Comparison of ENCODE assay signal across 12 cellular contexts in the genomic region with DNA sequence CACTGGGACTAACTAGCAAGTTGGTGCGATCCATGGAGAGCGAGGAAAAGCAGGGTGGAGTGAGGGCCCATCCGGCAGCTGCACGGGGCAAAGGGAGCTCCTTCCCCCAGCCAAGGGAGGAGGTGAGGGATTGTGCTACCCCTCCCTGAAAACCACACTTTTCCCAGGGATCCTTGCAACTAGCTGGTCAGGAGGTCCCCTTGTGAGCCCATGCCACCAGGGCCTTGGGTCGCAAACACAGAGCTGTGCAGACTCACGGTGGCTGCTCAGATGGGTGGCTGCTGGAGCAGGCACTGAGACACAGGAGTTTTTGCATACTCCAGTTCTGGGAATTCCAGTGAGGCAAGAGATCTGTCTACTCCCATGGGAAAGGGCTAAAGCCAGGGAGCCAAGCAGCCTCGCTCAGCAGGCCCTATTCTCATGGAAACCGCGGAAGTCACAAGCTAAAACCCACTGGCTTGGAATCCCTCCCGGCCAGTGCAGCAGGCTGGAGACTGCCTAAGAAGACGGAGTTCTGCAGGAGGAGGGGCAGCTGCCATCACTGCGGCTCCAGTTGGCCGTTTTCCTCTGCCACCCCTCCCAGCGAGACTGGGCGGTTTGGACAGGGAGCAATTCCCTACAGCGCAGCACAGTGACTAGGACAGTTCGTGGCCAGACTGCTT. TPM values are rescaled to one million over a fixed set of nuclear protein-coding genes. Genes with fewer than 3 reads are reported as not detected.
DNase-seq lines count a peak whose midpoint lies in the region; ATAC-seq and TF ChIP-seq lines count a peak whose summit lies in the region.
"Had no signal": no experiment of that assay in that cellular context is flagged by ENCODE, and none has a peak within 500 bp of the region (broad histone marks: within the 10 kb centered on the region; RNA-seq: fewer than 3 reads in every experiment).

No MANE protein-coding gene starts in this region.

- no peaks in the 10 kb centered on the region for H3K36me3 ChIP-seq in Karpas-422 (ENCODE audit: insufficient read depth, low read length)

- no peaks in the 10 kb centered on the region for H3K79me2 ChIP-seq in Karpas-422 (ENCODE audit: low read length)

- no peak overlapping the region for H2AFZ ChIP-seq in Karpas-422 (ENCODE audit: low read length)

- no peak for TF ChIP-seq CTCF in cardiac fibroblast (IDR thresholded peaks at IDR 0.05; ENCODE audit: low read depth, low read length)

- H3K9me2 ChIP-seq in Karpas-422 (replicated peaks; ENCODE audit: insufficient read depth, low read length): no peaks in the 10 kb centered on the region

- H3K27me3 ChIP-seq in Karpas-422 (ENCODE audit: low read length): no peaks in the 10 kb centered on the region

- DNase-seq in Karpas-422 (peak; percentile 1), cardiac fibroblast (ENCODE audit: low read depth in 2 of 2) (peak; percentile 81 to 93), inferior parietal cortex (ENCODE audit: extremely low spot score) (peak; percentile 50), stromal cell of bone marrow (ENCODE audit: low read depth) (peak; percentile 92), left lobe of liver (ENCODE audit: low spot score) (no peak), germinal center (ENCODE audit: low spot score) (no peak), DMS53 (lab: John Stamatoyannopoulos, UW) (no peak)
- DNase-seq: activated CD4-positive, alpha-beta memory T cell treated with anti-CD3 and anti-CD28 coated beads for 36 hours had no signal

- no peak overlapping the region for H3K9ac ChIP-seq in Karpas-422 (ENCODE audit: low read length)
- H3K9ac ChIP-seq: KMS-11 had no signal

- no peak overlapping the region for H3K4me3 ChIP-seq in Karpas-422 (ENCODE audit: low read length)
- H3K4me3 ChIP-seq in cardiac fibroblast (replicated peaks in 1 of 2; ENCODE audit: low read depth in 2 of 2, low read length in 2 of 2): peak overlapping the region in 1 of 2 donors; percentile 21

- H4K20me1 ChIP-seq in Karpas-422 (ENCODE audit: insufficient read depth, low read depth, low read length): no peaks in the 10 kb centered on the region

- H3K4me2 ChIP-seq in Karpas-422 (ENCODE audit: low read depth, low read length, poor library complexity, severe bottlenecking): no peak overlapping the region
- H3K4me2 ChIP-seq: KMS-11 had no signal

- H3K27ac ChIP-seq in Karpas-422 (ENCODE audit: low read length): no peak overlapping the region
- H3K27ac ChIP-seq: KMS-11 had no signal

- H3K9me3 ChIP-seq in Karpas-422 (ENCODE audit: low read length): no peaks in the 10 kb centered on the region

- ATAC-seq in left lobe of liver: no peak
- ATAC-seq in HG03442 (IDR thresholded peaks at IDR 0.05; ENCODE audit: unreplicated experiment): no peak

- no peaks in the 10 kb centered on the region for H3K4me1 ChIP-seq in Karpas-422 (ENCODE audit: low read length)

RNA-seq across cellular contexts. Expression of a gene that starts 10.9 kb away (rescaled TPM):
- total RNA-seq in Karpas-422 (2014; rRNA removed; shearing (Covaris generic); ENCODE audit: low replicate concordance): 0.04 TPM in 1 of 2 replicates, not detected in the other
- not detected for total RNA-seq in left lobe of liver
- total RNA-seq: activated CD4-positive, alpha-beta memory T cell treated with anti-CD3 and anti-CD28 coated beads for 36 hours; lung microvascular endothelial cell; subcutaneous adipose tissue had no signal

RNA-seq across cellular contexts. Expression of a gene that starts 22.5 kb away (rescaled TPM):
- total RNA-seq in Karpas-422 (2014; rRNA removed; shearing (Covaris generic); ENCODE audit: low replicate concordance): 1.4 TPM in 1 of 2 replicates, not detected in the other
- total RNA-seq in left lobe of liver: 0.33 TPM
- total RNA-seq: lung microvascular endothelial cell had no signal

Comparison
In these comparisons a context has a peak if more than half of its experiments do, and no peak if none do; other contexts are left out.
1. DNase-seq: peak in Karpas-422 (single experiment), cardiac fibroblast (2 of 2), inferior parietal cortex (single experiment) and stromal cell of bone marrow (single experiment); none in left lobe of liver (single experiment), germinal center (single experiment) and DMS53 (single experiment).